Comparison of ENCODE assay signal across 11 cellular contexts in genomic region chr17:80765241-80766022, GRCh38.
DNase-seq lines count a peak whose midpoint lies in the region; ATAC-seq and TF ChIP-seq lines count a peak whose summit lies in the region.
"Had no signal": no experiment of that assay in that cellular context is flagged by ENCODE, and none has a peak within 500 bp of the region (broad histone marks: within the 10 kb centered on the region; RNA-seq: fewer than 3 reads in every experiment).

No MANE protein-coding gene starts in this region.

- H3K4me1 Mint-ChIP-seq in CD8-positive, alpha-beta T cell (ENCODE audit: low read depth): peaks cover 66% of the 10 kb centered on the region
- peaks cover 11 to 36% (median 18%) of the 10 kb centered on the region in 3 donors for H3K4me1 Mint-ChIP-seq in IgD-negative memory B cell
- peaks cover 71% of the 10 kb centered on the region for H3K4me1 Mint-ChIP-seq in activated CD8-positive, alpha-beta T cell treated with anti-CD3 and anti-CD28 coated beads, Interleukin-2, amount 10 ng/mL, durations not matched to agents 7 days and 5 days (ENCODE audit: low read depth)

- no peaks in the 10 kb centered on the region for H3K27me3 ChIP-seq in CD8-positive, alpha-beta T cell (ENCODE audit: insufficient read depth, low read length)

- TF ChIP-seq CTCF in CD8-positive, alpha-beta T cell (IDR thresholded peaks at IDR 0.05): no peak

- H3K27ac ChIP-seq in CD8-positive, alpha-beta T cell (ENCODE audit: low read depth, low read length): no peak overlapping the region
- H3K27ac ChIP-seq in mesodermal cell (ENCODE audit: low read depth, low read length, severe bottlenecking): peak overlapping the region; percentile 26

- H3K4me3 Mint-ChIP-seq in CD8-positive, alpha-beta T cell: peak overlapping the region; percentile 30
- H3K4me3 Mint-ChIP-seq in IgD-negative memory B cell: peak overlapping the region in 3 of 4 donors; percentile 45 to 80 (median 63)
- H3K4me3 Mint-ChIP-seq in activated CD8-positive, alpha-beta T cell treated with anti-CD3 and anti-CD28 coated beads, Interleukin-2, amount 10 ng/mL, durations not matched to agents 7 days and 5 days: peak overlapping the region; percentile 53

- H3K9me3 Mint-ChIP-seq in CD8-positive, alpha-beta T cell: no peaks in the 10 kb centered on the region
- no peaks in the 10 kb centered on the region for H3K9me3 Mint-ChIP-seq in IgD-negative memory B cell
- H3K9me3 Mint-ChIP-seq in activated CD8-positive, alpha-beta T cell treated with anti-CD3 and anti-CD28 coated beads, Interleukin-2, amount 10 ng/mL, durations not matched to agents 7 days and 5 days (ENCODE audit: insufficient read depth): no peaks in the 10 kb centered on the region

- no peaks in the 10 kb centered on the region for H3K36me3 ChIP-seq in CD8-positive, alpha-beta T cell (ENCODE audit: insufficient read depth, low read length)
- no peaks in the 10 kb centered on the region for H3K36me3 ChIP-seq in mesodermal cell (ENCODE audit: control insufficient read depth, insufficient read depth, low read length)

- H3K27me3 Mint-ChIP-seq in CD8-positive, alpha-beta T cell (ENCODE audit: low read depth): no peaks in the 10 kb centered on the region
- H3K27me3 Mint-ChIP-seq in IgD-negative memory B cell: no peaks in the 10 kb centered on the region
- no peaks in the 10 kb centered on the region for H3K27me3 Mint-ChIP-seq in activated CD8-positive, alpha-beta T cell treated with anti-CD3 and anti-CD28 coated beads, Interleukin-2, amount 10 ng/mL, durations not matched to agents 7 days and 5 days (ENCODE audit: low read depth)

- H3K4me1 ChIP-seq in CD8-positive, alpha-beta T cell (ENCODE audit: insufficient read depth, low read length): peaks cover 49% of the 10 kb centered on the region
- H3K4me1 ChIP-seq in mesodermal cell (ENCODE audit: control insufficient read depth, insufficient read depth, low read length, poor library complexity, severe bottlenecking): peaks cover 22% of the 10 kb centered on the region

- H3K9me3 ChIP-seq in CD8-positive, alpha-beta T cell (ENCODE audit: low read length): no peaks in the 10 kb centered on the region
- no peaks in the 10 kb centered on the region for H3K9me3 ChIP-seq in mesodermal cell (ENCODE audit: control insufficient read depth, low read length)

- no peak for DNase-seq in CD8-positive, alpha-beta T cell
- no peak for DNase-seq in activated CD8-positive, alpha-beta T cell treated with anti-CD3 and anti-CD28 coated beads, Interleukin-2, amount 10 ng/mL, durations not matched to agents 7 days and 5 days
- DNase-seq in effector CD4-positive, alpha-beta T cell: no peak
- DNase-seq in DMS79 (lab: John Stamatoyannopoulos, UW) (no peak), NCI-H1436 (lab: John Stamatoyannopoulos, UW) (no peak)
- DNase-seq: NCI-H1092, NCI-H82, SW 1271 had no signal

- H3K36me3 Mint-ChIP-seq in CD8-positive, alpha-beta T cell: peaks cover 8% of the 10 kb centered on the region
- H3K36me3 Mint-ChIP-seq in IgD-negative memory B cell: peaks cover 6% of the 10 kb centered on the region
- H3K36me3 Mint-ChIP-seq in activated CD8-positive, alpha-beta T cell treated with anti-CD3 and anti-CD28 coated beads, Interleukin-2, amount 10 ng/mL, durations not matched to agents 7 days and 5 days (ENCODE audit: low read depth): peaks cover 35% of the 10 kb centered on the region

- CTCF ChIA-PET in CD8-positive, alpha-beta T cell (lab: Charles Lee): interaction anchor here (1.4 kb wide), 1 partner anchor 17 kb away, joined by 3 read pairs; no protein-coding TSS in a partner anchor
- CTCF ChIA-PET in activated CD8-positive, alpha-beta T cell treated with anti-CD3 and anti-CD28 coated beads, Interleukin-2, amount 10 ng/mL, durations not matched to agents 7 days and 5 days (lab: Charles Lee): interaction anchor here (1.0 to 1.8 kb wide), 5 partner anchors 9 to 134 kb away, joined by 3 to 7 read pairs (median 6); no protein-coding TSS in a partner anchor

- ATAC-seq in CD8-positive, alpha-beta T cell: peak; percentile 25
- no peak for ATAC-seq in activated CD8-positive, alpha-beta T cell treated with anti-CD3 and anti-CD28 coated beads, Interleukin-2, amount 10 ng/mL, durations not matched to agents 7 days and 5 days
- no peak for ATAC-seq in esophagus mucosa

- no peak overlapping the region for H3K4me3 ChIP-seq in CD8-positive, alpha-beta T cell (ENCODE audit: low read depth, low read length)
- H3K4me3 ChIP-seq in mesodermal cell (ENCODE audit: extremely low read depth, insufficient read depth, low read length, poor library complexity, severe bottlenecking): no peak overlapping the region

- intact Hi-C loops in CD8-positive, alpha-beta T cell (cut with DNase I, micrococcal nuclease): loop anchor here (10.0 kb wide), 2 partner anchors 49 to 129 kb away; no protein-coding TSS in a partner anchor

- POLR2A ChIA-PET in CD8-positive, alpha-beta T cell (lab: Charles Lee): interaction anchor here (1.0 to 1.9 kb wide), 3 partner anchors 9 to 18 kb away, joined by 3 to 7 read pairs (median 6); no protein-coding TSS in a partner anchor
- POLR2A ChIA-PET in activated CD8-positive, alpha-beta T cell treated with anti-CD3 and anti-CD28 coated beads, Interleukin-2, amount 10 ng/mL, durations not matched to agents 7 days and 5 days (lab: Charles Lee): interaction anchor here (0.6 to 1.6 kb wide), 6 partner anchors 9 to 95 kb away, joined by 3 to 6 read pairs (median 4); no protein-coding TSS in a partner anchor

- peak overlapping the region; percentile 81 for H3K27ac Mint-ChIP-seq in CD8-positive, alpha-beta T cell
- peak overlapping the region in 2 of 3 donors; percentile 16 to 17 for H3K27ac Mint-ChIP-seq in IgD-negative memory B cell
- H3K27ac Mint-ChIP-seq in activated CD8-positive, alpha-beta T cell treated with anti-CD3 and anti-CD28 coated beads, Interleukin-2, amount 10 ng/mL, durations not matched to agents 7 days and 5 days: peak overlapping the region; percentile 86

- whole genome bisulfite sequencing in mesodermal cell (ENCODE audit: insufficient coverage in 2 of 2), 2 experiments: 90 to 93% methylated on average over 8 to 10 of the region's 18 CpGs

Comparison
In these comparisons a context has a peak if more than half of its experiments do, and no peak if none do; other contexts are left out.
1. H3K27ac Mint-ChIP-seq: peak in every context shown above with its lines; median percentile 86 in activated CD8-positive, alpha-beta T cell treated with anti-CD3 and anti-CD28 coated beads, Interleukin-2, amount 10 ng/mL, durations not matched to agents 7 days and 5 days; 81 in CD8-positive, alpha-beta T cell; 16 in IgD-negative memory B cell.